ENCODE assay signal across 27 cellular contexts in the genomic region with DNA sequence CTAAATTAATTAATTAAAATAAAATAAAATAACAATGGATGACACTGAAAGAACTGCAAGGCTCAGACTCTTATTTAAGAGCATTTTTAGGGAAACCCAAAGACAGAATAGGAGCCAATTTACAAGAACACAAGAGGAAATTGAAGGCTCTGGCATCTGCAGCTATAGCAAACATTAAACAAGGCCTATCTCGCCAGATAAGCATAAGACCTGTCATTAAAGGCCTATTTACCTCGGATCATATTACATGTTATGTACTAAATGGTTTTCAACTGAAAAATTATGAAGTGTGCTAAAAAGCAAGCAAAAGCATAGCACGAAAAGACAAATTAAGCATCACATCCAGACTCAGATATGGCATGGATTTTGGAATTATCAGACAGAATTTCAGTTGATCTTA.
DNase-seq lines count a peak whose midpoint lies in the region; ATAC-seq and TF ChIP-seq lines count a peak whose summit lies in the region.
"Had no signal": no experiment of that assay in that cellular context is flagged by ENCODE, and none has a peak within 500 bp of the region (broad histone marks: within the 10 kb centered on the region; RNA-seq: fewer than 3 reads in every experiment).

No MANE protein-coding gene starts in this region.

- peaks cover 65% of the 10 kb centered on the region for H3K9me3 Mint-ChIP-seq in GM23338
- H3K9me3 Mint-ChIP-seq in activated naive CD4-positive, alpha-beta T cell treated with anti-CD3 and anti-CD28 coated beads for 36 hours = no peaks in the 10 kb centered on the region
- H3K9me3 Mint-ChIP-seq in activated CD8-positive, alpha-beta memory T cell treated with anti-CD3 and anti-CD28 coated beads, Interleukin-2, amount 10 ng/mL, durations not matched to agents 7 days and 5 days (ENCODE audit: low read depth) = no peaks in the 10 kb centered on the region
- H3K9me3 Mint-ChIP-seq: activated T-helper 2 cell treated with anti-CD3 and anti-CD28 coated beads, Interferon-gamma antibody, Interleukin-2, Interleukin-4, amounts not matched to agents 10 μg/mL and 5 μg/mL and 100 μg/mL, durations not matched to agents 14 hours and 24 hours and 36 hours had no signal

- H3K27me3 ChIP-seq in GM23338 (ENCODE audit: insufficient read depth) (no peaks in the 10 kb centered on the region), aorta (ENCODE audit: control insufficient read depth in 1 of 2, insufficient read depth in 2 of 2, low read length in 1 of 2) (no peaks in the 10 kb centered on the region)
- H3K27me3 ChIP-seq: ascending aorta, BE2C, cardiac muscle cell, colonic mucosa, left lung, right lobe of liver had no signal

- no peaks in the 10 kb centered on the region for H3K36me3 ChIP-seq in GM23338 (ENCODE audit: insufficient read depth)
- H3K36me3 ChIP-seq in aorta (ENCODE audit: control insufficient read depth in 1 of 2, insufficient read depth in 2 of 2, low read length in 1 of 2) = no peaks in the 10 kb centered on the region
- H3K36me3 ChIP-seq: ascending aorta, BE2C, cardiac muscle cell, colonic mucosa, left lung, right lobe of liver had no signal

- no peaks in the 10 kb centered on the region for H3K79me2 ChIP-seq in GM23338 (replicated peaks; ENCODE audit: insufficient read depth)

- no peak overlapping the region for H3K27ac Mint-ChIP-seq in GM23338
- H3K27ac Mint-ChIP-seq in activated naive CD4-positive, alpha-beta T cell treated with anti-CD3 and anti-CD28 coated beads for 36 hours = no peak overlapping the region
- no peak overlapping the region for H3K27ac Mint-ChIP-seq in activated CD8-positive, alpha-beta memory T cell treated with anti-CD3 and anti-CD28 coated beads, Interleukin-2, amount 10 ng/mL, durations not matched to agents 7 days and 5 days
- H3K27ac Mint-ChIP-seq: activated naive CD8-positive, alpha-beta T cell; activated T-helper 2 cell treated with anti-CD3 and anti-CD28 coated beads, Interferon-gamma antibody, Interleukin-2, Interleukin-4, amounts not matched to agents 10 μg/mL and 5 μg/mL and 100 μg/mL, durations not matched to agents 14 hours and 24 hours and 36 hours; progenitor cell of endocrine pancreas; stimulated activated effector memory CD8-positive, alpha-beta T cell treated with anti-CD3 and anti-CD28 coated beads, Interleukin-12 subunit alpha, Interleukin-12 subunit beta, amount 100 ng/mL, for 72 hours; T-cell had no signal

- no peak for TF ChIP-seq CTCF in GM23338 (conservative IDR thresholded peaks at IDR 0.05; ENCODE audit: low read depth in 2 of 2)

- CTCF ChIA-PET in activated naive CD4-positive, alpha-beta T cell treated with anti-CD3 and anti-CD28 coated beads for 36 hours (lab: Charles Lee) = no interaction called here
- CTCF ChIA-PET in activated CD8-positive, alpha-beta memory T cell treated with anti-CD3 and anti-CD28 coated beads, Interleukin-2, amount 10 ng/mL, durations not matched to agents 7 days and 5 days (lab: Charles Lee) = no interaction called here

- H3F3A ChIP-seq in GM23338 (replicated peaks; ENCODE audit: low read depth) = no peaks in the 10 kb centered on the region

- H3K36me3 Mint-ChIP-seq in GM23338 (ENCODE audit: low read depth) = peaks cover 5% of the 10 kb centered on the region; the same call in 2 of the 3 replicates
- H3K36me3 Mint-ChIP-seq in activated naive CD4-positive, alpha-beta T cell treated with anti-CD3 and anti-CD28 coated beads for 36 hours (ENCODE audit: low read depth) = no peaks in the 10 kb centered on the region
- H3K36me3 Mint-ChIP-seq in activated CD8-positive, alpha-beta memory T cell treated with anti-CD3 and anti-CD28 coated beads, Interleukin-2, amount 10 ng/mL, durations not matched to agents 7 days and 5 days = no peaks in the 10 kb centered on the region
- H3K36me3 Mint-ChIP-seq: activated naive CD8-positive, alpha-beta T cell; stimulated activated effector memory CD8-positive, alpha-beta T cell treated with anti-CD3 and anti-CD28 coated beads, Interleukin-12 subunit alpha, Interleukin-12 subunit beta, amount 100 ng/mL, for 72 hours; T-cell had no signal

- H3K4me3 ChIP-seq in GM23338 (no peak overlapping the region), aorta (ENCODE audit: low read length in 2 of 2) (no peak overlapping the region)
- H3K4me3 ChIP-seq: ascending aorta, cardiac muscle cell, colonic mucosa, left lung, right lobe of liver had no signal

- intact Hi-C loops in activated naive CD4-positive, alpha-beta T cell treated with anti-CD3 and anti-CD28 coated beads for 36 hours (cut with micrococcal nuclease) = no loop called here
- intact Hi-C loops in aorta (cut with DNase I) = no loop called here

- DNase-seq in COR-L47 (lab: John Stamatoyannopoulos, UW) (peak; percentile 87), GM23338 (ENCODE audit: low spot score) (peak; percentile 15), NCI-H2029 treated with DMSO at 0.1 percent for 48 hours (lab: John Stamatoyannopoulos, UW) (peak; percentile 14), NCI-H69 (lab: John Stamatoyannopoulos, UW) (peak; percentile 83), aorta (no peak)
- no peak for DNase-seq in activated naive CD4-positive, alpha-beta T cell treated with anti-CD3 and anti-CD28 coated beads for 36 hours
- no peak for DNase-seq in activated CD8-positive, alpha-beta memory T cell treated with anti-CD3 and anti-CD28 coated beads, Interleukin-2, amount 10 ng/mL, durations not matched to agents 7 days and 5 days
- DNase-seq: activated CD4-positive, alpha-beta T cell treated with anti-CD3 and anti-CD28 coated beads, Interleukin-2, amount 50 U/mL, for 48 hours; BE2C; colonic mucosa; effector CD8-positive, alpha-beta T cell; left lung; mesenchymal stem cell; NCI-H446 treated with DMSO at 0.1 percent for 48 hours; right lobe of liver; stimulated activated CD4-positive, alpha-beta T cell treated with anti-CD3 and anti-CD28 coated beads, Interleukin-4, amount 100 ng/mL, for 24 hours; T-cell; trophoblast cell had no signal

- ATAC-seq in GM23338 (no peak), GM18909 (IDR thresholded peaks at IDR 0.05; ENCODE audit: poor library complexity, unreplicated experiment) (no peak), aorta (ENCODE audit: low FRiP score) (no peak)
- no peak for ATAC-seq in activated CD8-positive, alpha-beta memory T cell treated with anti-CD3 and anti-CD28 coated beads, Interleukin-2, amount 10 ng/mL, durations not matched to agents 7 days and 5 days
- ATAC-seq: activated CD4-positive, CD25-positive, alpha-beta regulatory T cell treated with anti-CD3 and anti-CD28 coated beads, Interleukin-2, amount 50 U/mL, for 24 hours; left lung; right lobe of liver; stimulated activated effector memory CD8-positive, alpha-beta T cell treated with anti-CD3 and anti-CD28 coated beads, Interleukin-12 subunit alpha, Interleukin-12 subunit beta, amount 100 ng/mL, for 72 hours; T-cell had no signal

- H3K4me2 ChIP-seq in GM23338 = peak overlapping the region; percentile 19; the same call in 1 of the 2 replicates

- H3K27ac ChIP-seq in GM23338 (ENCODE audit: low read depth) = 0 out of 2 replicates have a peak overlapping the region, but pooled peaks have one; percentile 46
- no peak overlapping the region for H3K27ac ChIP-seq in aorta (ENCODE audit: low read depth in 1 of 2, low read length in 2 of 2)
- H3K27ac ChIP-seq: ascending aorta, cardiac muscle cell, colonic mucosa, epithelial cell of prostate, left lung, right lobe of liver had no signal

- H3K4me1 ChIP-seq in GM23338 (ENCODE audit: insufficient read depth) (peaks cover 25% of the 10 kb centered on the region), aorta (ENCODE audit: control insufficient read depth in 1 of 2, insufficient read depth in 2 of 2, low read length in 2 of 2) (no peaks in the 10 kb centered on the region)
- H3K4me1 ChIP-seq: ascending aorta, colonic mucosa, left lung, right lobe of liver had no signal

- H3K9me3 ChIP-seq in aorta (ENCODE audit: control insufficient read depth, low read length) = no peaks in the 10 kb centered on the region
- H3K9me3 ChIP-seq: ascending aorta, BE2C, colonic mucosa, left lung, right lobe of liver had no signal

- 36 to 46% methylated on average over 3 of the region's 3 CpGs for WGBS in aorta, 2 donors

- no peaks in the 10 kb centered on the region for H4K20me1 ChIP-seq in GM23338 (replicated peaks; ENCODE audit: insufficient read depth)

- no peak overlapping the region for H3K4me3 Mint-ChIP-seq in GM23338
- H3K4me3 Mint-ChIP-seq in activated naive CD4-positive, alpha-beta T cell treated with anti-CD3 and anti-CD28 coated beads for 36 hours = no peak overlapping the region
- H3K4me3 Mint-ChIP-seq in activated CD8-positive, alpha-beta memory T cell treated with anti-CD3 and anti-CD28 coated beads, Interleukin-2, amount 10 ng/mL, durations not matched to agents 7 days and 5 days = no peak overlapping the region
- H3K4me3 Mint-ChIP-seq: activated naive CD8-positive, alpha-beta T cell; stimulated activated effector memory CD8-positive, alpha-beta T cell treated with anti-CD3 and anti-CD28 coated beads, Interleukin-12 subunit alpha, Interleukin-12 subunit beta, amount 100 ng/mL, for 72 hours; T-cell had no signal

- H3K9me2 ChIP-seq in GM23338 (ENCODE audit: insufficient read depth) = no peaks in the 10 kb centered on the region

- H2AFZ ChIP-seq in GM23338 = no peak overlapping the region

- H3K27me3 Mint-ChIP-seq in GM23338 (ENCODE audit: insufficient read depth, low read depth, poor library complexity) = peaks cover 4% of the 10 kb centered on the region
- H3K27me3 Mint-ChIP-seq in activated naive CD4-positive, alpha-beta T cell treated with anti-CD3 and anti-CD28 coated beads for 36 hours (ENCODE audit: low read depth) = no peaks in the 10 kb centered on the region
- no peaks in the 10 kb centered on the region for H3K27me3 Mint-ChIP-seq in activated CD8-positive, alpha-beta memory T cell treated with anti-CD3 and anti-CD28 coated beads, Interleukin-2, amount 10 ng/mL, durations not matched to agents 7 days and 5 days
- H3K27me3 Mint-ChIP-seq: activated naive CD8-positive, alpha-beta T cell; progenitor cell of endocrine pancreas; T-cell had no signal

- H3K4me1 Mint-ChIP-seq in GM23338 = peaks cover 13% of the 10 kb centered on the region
- H3K4me1 Mint-ChIP-seq in activated naive CD4-positive, alpha-beta T cell treated with anti-CD3 and anti-CD28 coated beads for 36 hours (ENCODE audit: low read depth) = no peaks in the 10 kb centered on the region
- no peaks in the 10 kb centered on the region for H3K4me1 Mint-ChIP-seq in activated CD8-positive, alpha-beta memory T cell treated with anti-CD3 and anti-CD28 coated beads, Interleukin-2, amount 10 ng/mL, durations not matched to agents 7 days and 5 days
- H3K4me1 Mint-ChIP-seq: stimulated activated effector memory CD8-positive, alpha-beta T cell treated with anti-CD3 and anti-CD28 coated beads, Interleukin-12 subunit alpha, Interleukin-12 subunit beta, amount 100 ng/mL, for 72 hours; T-cell had no signal

TF ChIP-seq in GM23338, 12 proteins besides CTCF, POLR2A, EP300 and RAD21 (continues in another document):
- TF ChIP-seq NANOG (IDR thresholded peaks at IDR 0.05; ENCODE audit: borderline replicate concordance) (no peak), ZNF331 (CRISPR knock-in tag; IDR thresholded peaks at IDR 0.05; ENCODE audit: low read depth) (no peak), POLR2AphosphoS5 (IDR thresholded peaks at IDR 0.05; ENCODE audit: low read depth) (no peak)

Comparison
In these comparisons a context has a peak if more than half of its experiments do, and no peak if none do; other contexts are left out.
1. DNase-seq: peak in COR-L47 (single experiment), GM23338 (single experiment), NCI-H2029 treated with DMSO at 0.1 percent for 48 hours (single experiment) and NCI-H69 (single experiment); none in activated naive CD4-positive, alpha-beta T cell treated with anti-CD3 and anti-CD28 coated beads for 36 hours (single experiment), activated CD8-positive, alpha-beta memory T cell treated with anti-CD3 and anti-CD28 coated beads, Interleukin-2, amount 10 ng/mL, durations not matched to agents 7 days and 5 days (single experiment) and aorta (0 of 2).